20 cellular contexts compared by ENCODE assay signal in genomic region chr16:88596477-88596876, GRCh38. TPM values are rescaled to one million over a fixed set of nuclear protein-coding genes. Genes with fewer than 3 reads are reported as not detected.
DNase-seq lines count a peak whose midpoint lies in the region; ATAC-seq, FAIRE-seq and TF ChIP-seq lines count a peak whose summit lies in the region.
"Had no signal": no experiment of that assay in that cellular context is flagged by ENCODE, and none has a peak within 500 bp of the region (broad histone marks: within the 10 kb centered on the region; RNA-seq: fewer than 3 reads in every experiment).

No MANE protein-coding gene starts in this region.

- no peaks in the 10 kb centered on the region for H3K9me3 Mint-ChIP-seq in activated naive CD4-positive, alpha-beta T cell treated with anti-CD3 and anti-CD28 coated beads, Interleukin-2, amount 50 U/mL, for 72 hours
- H3K9me3 Mint-ChIP-seq in activated T-helper 17 cell treated with anti-CD3 and anti-CD28 coated beads, Interleukin-2, amount 50 U/mL, for 72 hours, result no peaks in the 10 kb centered on the region
- H3K9me3 Mint-ChIP-seq: activated CD8-positive, alpha-beta T cell treated with anti-CD3 and anti-CD28 coated beads for 36 hours; nephron progenitor cell had no signal

- no peak for DNase-seq in activated naive CD4-positive, alpha-beta T cell treated with anti-CD3 and anti-CD28 coated beads, Interleukin-2, amount 50 U/mL, for 72 hours (ENCODE audit: low spot score in 2 of 2)
- DNase-seq in activated naive CD4-positive, alpha-beta T cell treated with Interleukin-2 at 50 U/mL for 16 hours, result no peak
- DNase-seq in frontal cortex (ENCODE audit: low spot score in 2 of 2) (peak in 1 of 2 donors; percentile 45), amniotic stem cell (lab: John Stamatoyannopoulos, UW) (no peak), esophagus muscularis mucosa (ENCODE audit: extremely low spot score) (no peak), AML-193 (lab: John Stamatoyannopoulos, UW) (no peak)
- DNase-seq: activated CD8-positive, alpha-beta T cell treated with anti-CD3 and anti-CD28 coated beads for 36 hours; colonic mucosa; mesenchymal stem cell; NCI-H1048; NCI-H2107; NCI-H524 treated with DMSO at 0.1 percent for 48 hours; nephron progenitor cell; stimulated activated naive CD4-positive, alpha-beta T cell treated with Interleukin-2 at 50 U/mL for 16 hours had no signal

- intact Hi-C loops in esophagus muscularis mucosa (cut with DNase I), result no loop called here

- H3K4me1 Mint-ChIP-seq in activated T-helper 17 cell treated with anti-CD3 and anti-CD28 coated beads, Interleukin-2, amount 50 U/mL, for 72 hours, result peaks cover 12% of the 10 kb centered on the region

- no peaks in the 10 kb centered on the region for H3K9me3 ChIP-seq in esophagus muscularis mucosa
- H3K9me3 ChIP-seq: colonic mucosa, heart left ventricle had no signal

- no peak for TF ChIP-seq POLR2A in esophagus muscularis mucosa (IDR thresholded peaks at IDR 0.05; ENCODE audit: low read depth)

- WGBS in esophagus muscularis mucosa, result 89% methylated on average over 3 of the region's 3 CpGs

- H3K27me3 Mint-ChIP-seq in activated T-helper 17 cell treated with anti-CD3 and anti-CD28 coated beads, Interleukin-2, amount 50 U/mL, for 72 hours, result no peaks in the 10 kb centered on the region
- H3K27me3 Mint-ChIP-seq: activated CD8-positive, alpha-beta T cell treated with anti-CD3 and anti-CD28 coated beads for 36 hours had no signal

- peaks cover 21 to 40% (median 30%) of the 10 kb centered on the region in 4 donors for H3K4me1 ChIP-seq in esophagus muscularis mucosa
- H3K4me1 ChIP-seq: colonic mucosa had no signal

- peak; percentile 8 for FAIRE-seq in frontal cortex (lab: Jason Lieb, UNC)

- H3K4me3 Mint-ChIP-seq in activated T-helper 17 cell treated with anti-CD3 and anti-CD28 coated beads, Interleukin-2, amount 50 U/mL, for 72 hours, result no peak overlapping the region
- H3K4me3 Mint-ChIP-seq: activated CD8-positive, alpha-beta T cell treated with anti-CD3 and anti-CD28 coated beads for 36 hours; nephron progenitor cell had no signal

- no peak overlapping the region for H3K27ac ChIP-seq in esophagus muscularis mucosa (replicated peaks in 1 of 4)
- H3K27ac ChIP-seq: colonic mucosa had no signal

- H3K4me3 ChIP-seq in esophagus muscularis mucosa, result no peak overlapping the region
- H3K4me3 ChIP-seq: colonic mucosa, heart left ventricle had no signal

- H3K27me3 ChIP-seq in esophagus muscularis mucosa, result no peaks in the 10 kb centered on the region
- H3K27me3 ChIP-seq: colonic mucosa, heart left ventricle had no signal

- peaks cover 26 to 65% (median 42%) of the 10 kb centered on the region in 4 donors for H3K36me3 ChIP-seq in esophagus muscularis mucosa

- peak in 1 of 2 donors; percentile 37 for ATAC-seq in activated naive CD4-positive, alpha-beta T cell treated with anti-CD3 and anti-CD28 coated beads, Interleukin-2, amount 50 U/mL, for 72 hours
- peak; percentile 58 for ATAC-seq in activated T-helper 17 cell treated with anti-CD3 and anti-CD28 coated beads, Interleukin-2, amount 50 U/mL, for 72 hours (replicated peaks)
- no peak for ATAC-seq in GM21576 (IDR thresholded peaks at IDR 0.05; ENCODE audit: unreplicated experiment)
- ATAC-seq: activated CD8-positive, alpha-beta T cell treated with anti-CD3 and anti-CD28 coated beads for 36 hours; HCT116; heart left ventricle had no signal

- peak overlapping the region; percentile 28 to 77 for H3K27ac Mint-ChIP-seq in activated naive CD4-positive, alpha-beta T cell treated with anti-CD3 and anti-CD28 coated beads, Interleukin-2, amount 50 U/mL, for 72 hours
- H3K27ac Mint-ChIP-seq in activated T-helper 17 cell treated with anti-CD3 and anti-CD28 coated beads, Interleukin-2, amount 50 U/mL, for 72 hours, result no peak overlapping the region
- H3K27ac Mint-ChIP-seq: activated CD8-positive, alpha-beta T cell treated with anti-CD3 and anti-CD28 coated beads for 36 hours had no signal

- H3K36me3 Mint-ChIP-seq in activated naive CD4-positive, alpha-beta T cell treated with anti-CD3 and anti-CD28 coated beads, Interleukin-2, amount 50 U/mL, for 72 hours, result peaks cover 15 to 20% of the 10 kb centered on the region in 2 donors
- H3K36me3 Mint-ChIP-seq in activated T-helper 17 cell treated with anti-CD3 and anti-CD28 coated beads, Interleukin-2, amount 50 U/mL, for 72 hours (ENCODE audit: low read depth), result peaks cover 93% of the 10 kb centered on the region

- no peak for TF ChIP-seq EP300 in esophagus muscularis mucosa (IDR thresholded peaks at IDR 0.05)

- no peak for TF ChIP-seq CTCF in esophagus muscularis mucosa (IDR thresholded peaks at IDR 0.05)

RNA-seq across cellular contexts. Expression of gene ZC3H18, which starts 26.3 kb away (rescaled TPM):
- 10 to 100 TPM; 70.3 to 71.9 TPM for total RNA-seq in activated naive CD4-positive, alpha-beta T cell treated with anti-CD3 and anti-CD28 coated beads, Interleukin-2, amount 50 U/mL, for 72 hours
- 100 to 1,000 TPM; 103 TPM for total RNA-seq in activated T-helper 17 cell treated with anti-CD3 and anti-CD28 coated beads, Interleukin-2, amount 50 U/mL, for 72 hours
- total RNA-seq in frontal cortex (13.9 TPM), esophagus muscularis mucosa (10 to 100 TPM; 15.9 to 29.1 (median 26.6) TPM)

RNA-seq across cellular contexts. Expression of gene IL17C, which starts 41.9 kb away (rescaled TPM):
- not detected for total RNA-seq in activated naive CD4-positive, alpha-beta T cell treated with anti-CD3 and anti-CD28 coated beads, Interleukin-2, amount 50 U/mL, for 72 hours
- total RNA-seq in activated T-helper 17 cell treated with anti-CD3 and anti-CD28 coated beads, Interleukin-2, amount 50 U/mL, for 72 hours, result under 1 TPM; 0.42 to 0.56 TPM
- total RNA-seq in frontal cortex (not detected), esophagus muscularis mucosa (not detected)
- total RNA-seq: colonic mucosa, heart left ventricle, pulmonary artery endothelial cell, urinary bladder had no signal

RNA-seq across cellular contexts. Expression of gene CYBA, which starts 54.4 kb away (rescaled TPM):
- total RNA-seq in activated naive CD4-positive, alpha-beta T cell treated with anti-CD3 and anti-CD28 coated beads, Interleukin-2, amount 50 U/mL, for 72 hours, result 100 to 1,000 TPM; 112 to 267 TPM
- total RNA-seq in activated T-helper 17 cell treated with anti-CD3 and anti-CD28 coated beads, Interleukin-2, amount 50 U/mL, for 72 hours, result 100 to 1,000 TPM; 242 to 290 TPM
- 24.9 TPM for total RNA-seq in frontal cortex
- 100 to 1,000 TPM in 2 of 4 donors, 10 to 100 TPM in 2; 46.5 to 156 (median 99.2) TPM for total RNA-seq in esophagus muscularis mucosa
